8 cellular contexts compared by ENCODE assay signal in genomic region chrX:106999002-106999975, GRCh38. TPM values are rescaled to one million over a fixed set of nuclear protein-coding genes. Genes with fewer than 3 reads are reported as not detected.
DNase-seq lines count a peak whose midpoint lies in the region; ATAC-seq, FAIRE-seq and TF ChIP-seq lines count a peak whose summit lies in the region.

No MANE protein-coding gene starts in this region.

- DNase-seq in CD1c-positive myeloid dendritic cell (ENCODE audit: extremely low spot score) (peak; percentile 15), HT-29 (ENCODE audit: low spot score) (peak; percentile 68), RKO (ENCODE audit: low spot score) (peak; percentile 68), germinal center (ENCODE audit: low spot score) (peak; percentile 7), omental fat pad (ENCODE audit: low spot score) (peak; percentile 27), urothelium cell line (ENCODE audit: low spot score) (peak; percentile 23)
- DNase-seq in activated naive CD4-positive, alpha-beta T cell treated with anti-CD3 and anti-CD28 coated beads, Interleukin-2, amount 50 U/mL, for 16 hours: peak; percentile 49

- ATAC-seq in GM19455 (IDR thresholded peaks at IDR 0.05; ENCODE audit: unreplicated experiment) (peak; percentile 10), omental fat pad (ENCODE audit: low FRiP score) (peak; percentile 46)

- FAIRE-seq in urothelium cell line (lab: Jason Lieb, UNC): no peak

- no peak for TF ChIP-seq CTCF in omental fat pad (IDR thresholded peaks at IDR 0.05)

RNA-seq across cellular contexts. Expression of gene MORC4, which starts 0.7 kb away (rescaled TPM):
- 21.8 and 24.9 TPM in 2 replicates for total RNA-seq in HT-29 (2014; rRNA removed; shearing (Covaris generic))
- total RNA-seq in omental fat pad: 10 to 100 TPM; 19.1 to 22.3 (median 20.4) TPM

Comparison
In these comparisons a context has a peak if more than half of its experiments do, and no peak if none do; other contexts are left out.
1. Peak in every context shown above with its lines: DNase-seq and ATAC-seq.
2. DNase-seq: peak in every context shown above with its lines; median percentile 68 in HT-29; 68 in RKO; 49 in activated naive CD4-positive, alpha-beta T cell treated with anti-CD3 and anti-CD28 coated beads, Interleukin-2, amount 50 U/mL, for 16 hours; 27 in omental fat pad; 23 in urothelium cell line; 15 in CD1c-positive myeloid dendritic cell; 7 in germinal center.